ENCODE assay signal across 8 cellular contexts in genomic region chr17:7884581-7885356, GRCh38. TPM values are rescaled to one million over a fixed set of nuclear protein-coding genes. Genes with fewer than 3 reads are reported as not detected.
A peak's percentile ranks its signal among the peaks of the same experiment; 100 is the strongest.
DNase-seq lines count a peak whose midpoint lies in the region; ATAC-seq and TF ChIP-seq lines count a peak whose summit lies in the region.

No MANE protein-coding gene starts in this region.

- peak overlapping the region; percentile 75 for H3K27ac Mint-ChIP-seq in CD8-positive, alpha-beta T cell
- no peak overlapping the region for H3K27ac Mint-ChIP-seq in IgD-negative memory B cell
- H3K27ac Mint-ChIP-seq in activated T-cell treated with anti-CD3 and anti-CD28 coated beads, Interleukin-2, amount 50 U/mL, for 24 hours: peak overlapping the region; percentile 75

- 2 to 3% methylated on average over 90 to 94 of the region's 99 CpGs for WGBS in sigmoid colon, 2 donors

- CTCF ChIA-PET in CD8-positive, alpha-beta T cell (lab: Charles Lee): interaction anchor here (0.7 to 1.8 kb wide), 3 partner anchors 20 to 105 kb away, joined by 3 to 6 read pairs (median 3); no protein-coding TSS in a partner anchor

- H3K4me1 Mint-ChIP-seq in CD8-positive, alpha-beta T cell (ENCODE audit: low read depth): peaks cover 9% of the 10 kb centered on the region
- peaks cover 0 to 2% (median 0%) of the 10 kb centered on the region in 3 donors for H3K4me1 Mint-ChIP-seq in IgD-negative memory B cell
- H3K4me1 Mint-ChIP-seq in activated T-cell treated with anti-CD3 and anti-CD28 coated beads, Interleukin-2, amount 50 U/mL, for 24 hours (ENCODE audit: low read depth): peaks cover 3% of the 10 kb centered on the region

- TF ChIP-seq CTCF in CD8-positive, alpha-beta T cell (IDR thresholded peaks at IDR 0.05): no peak
- no peak for TF ChIP-seq CTCF in fibroblast of the aortic adventitia (IDR thresholded peaks at IDR 0.05; ENCODE audit: insufficient read depth, low read length)
- no peak for TF ChIP-seq CTCF in sigmoid colon (IDR thresholded peaks at IDR 0.05)

- H3K27ac ChIP-seq in CD8-positive, alpha-beta T cell (ENCODE audit: low read depth, low read length): no peak overlapping the region
- peak overlapping the region; percentile 93 to 98 (median 95) for H3K27ac ChIP-seq in sigmoid colon

- POLR2A ChIA-PET in CD8-positive, alpha-beta T cell (lab: Charles Lee): interaction anchor here (1.5 kb wide), 1 partner anchor 31 kb away, joined by 6 read pairs; the partner anchor contains the start of gene RNF227

- DNase-seq in CD8-positive, alpha-beta T cell: peak in 6 of 7 experiments; percentile 26 to 71 (median 40)
- DNase-seq in activated T-cell treated with anti-CD3 and anti-CD28 coated beads, Interleukin-2, amount 50 U/mL, for 24 hours: peak; percentile 69
- DNase-seq in fibroblast of the aortic adventitia (ENCODE audit: low read depth) (no peak), sigmoid colon (no peak), NCI-H1092 (lab: John Stamatoyannopoulos, UW) (no peak), NCI-H526 (lab: John Stamatoyannopoulos, UW) (no peak)

- no peaks in the 10 kb centered on the region for H3K27me3 ChIP-seq in CD8-positive, alpha-beta T cell (ENCODE audit: insufficient read depth, low read length)
- H3K27me3 ChIP-seq in sigmoid colon: no peaks in the 10 kb centered on the region

- H3K27me3 Mint-ChIP-seq in CD8-positive, alpha-beta T cell (ENCODE audit: low read depth): no peaks in the 10 kb centered on the region
- no peaks in the 10 kb centered on the region for H3K27me3 Mint-ChIP-seq in IgD-negative memory B cell
- H3K27me3 Mint-ChIP-seq in activated T-cell treated with anti-CD3 and anti-CD28 coated beads, Interleukin-2, amount 50 U/mL, for 24 hours: no peaks in the 10 kb centered on the region

- intact Hi-C loops in CD8-positive, alpha-beta T cell (cut with DNase I, micrococcal nuclease): loop anchor here in 1 of 2 experiments (5.0 kb wide), 1 partner anchor 48 kb away; the partner anchor contains the start of genes CNTROB and TRAPPC1
- intact Hi-C loops in sigmoid colon (cut with DNase I): no loop called here

- H3K4me3 ChIP-seq in CD8-positive, alpha-beta T cell (ENCODE audit: low read depth, low read length): no peak overlapping the region
- H3K4me3 ChIP-seq in fibroblast of the aortic adventitia (ENCODE audit: low read depth, low read length): peak overlapping the region; percentile 82
- peak overlapping the region; percentile 68 to 94 (median 89) for H3K4me3 ChIP-seq in sigmoid colon

- no peaks in the 10 kb centered on the region for H3K9me3 ChIP-seq in CD8-positive, alpha-beta T cell (ENCODE audit: low read length)
- no peaks in the 10 kb centered on the region for H3K9me3 ChIP-seq in sigmoid colon

- no peak for TF ChIP-seq EP300 in sigmoid colon (IDR thresholded peaks at IDR 0.05)

- H3K9me3 Mint-ChIP-seq in CD8-positive, alpha-beta T cell: no peaks in the 10 kb centered on the region
- no peaks in the 10 kb centered on the region for H3K9me3 Mint-ChIP-seq in IgD-negative memory B cell
- H3K9me3 Mint-ChIP-seq in activated T-cell treated with anti-CD3 and anti-CD28 coated beads, Interleukin-2, amount 50 U/mL, for 24 hours: no peaks in the 10 kb centered on the region

- no peak for ATAC-seq in CD8-positive, alpha-beta T cell
- no peak for ATAC-seq in HG03457 (IDR thresholded peaks at IDR 0.05; ENCODE audit: unreplicated experiment)

- no peak for TF ChIP-seq POLR2A in sigmoid colon (IDR thresholded peaks at IDR 0.05)

- H3K36me3 Mint-ChIP-seq in CD8-positive, alpha-beta T cell: peaks cover 18% of the 10 kb centered on the region
- H3K36me3 Mint-ChIP-seq in IgD-negative memory B cell: no peaks in the 10 kb centered on the region
- peaks cover 20% of the 10 kb centered on the region for H3K36me3 Mint-ChIP-seq in activated T-cell treated with anti-CD3 and anti-CD28 coated beads, Interleukin-2, amount 50 U/mL, for 24 hours (ENCODE audit: low read depth)

- H3K4me3 Mint-ChIP-seq in CD8-positive, alpha-beta T cell: peak overlapping the region; percentile 70
- H3K4me3 Mint-ChIP-seq in IgD-negative memory B cell: peak overlapping the region in 3 of 4 donors; percentile 61 to 82 (median 67)
- H3K4me3 Mint-ChIP-seq in activated T-cell treated with anti-CD3 and anti-CD28 coated beads, Interleukin-2, amount 50 U/mL, for 24 hours: peak overlapping the region; percentile 67

- peaks cover 6% of the 10 kb centered on the region for H3K36me3 ChIP-seq in CD8-positive, alpha-beta T cell (ENCODE audit: insufficient read depth, low read length)
- H3K36me3 ChIP-seq in sigmoid colon: peaks cover 0 to 11% (median 0%) of the 10 kb centered on the region in 4 donors

- peaks cover 58% of the 10 kb centered on the region for H3K4me1 ChIP-seq in CD8-positive, alpha-beta T cell (ENCODE audit: insufficient read depth, low read length)
- H3K4me1 ChIP-seq in sigmoid colon: peaks cover 0 to 71% (median 68%) of the 10 kb centered on the region in 4 donors

RNA-seq across cellular contexts. Expression of gene CHD3, which starts 3.8 kb away (rescaled TPM):
- total RNA-seq in CD8-positive, alpha-beta T cell: 100 to 1,000 TPM; 243 to 245 TPM
- 2.4 TPM for polyA plus RNA-seq in IgD-negative memory B cell
- 81.5 and 143 TPM in 2 replicates for total RNA-seq in fibroblast of the aortic adventitia (ENCODE audit: low replicate concordance)
- 100 to 1,000 TPM in 3 of 4 donors, 10 to 100 TPM in 1; 97.2 to 147 (median 117) TPM for total RNA-seq in sigmoid colon
- polyA plus RNA-seq in sigmoid colon: 10 to 100 TPM; 33.8 to 88.9 (median 47.4) TPM

RNA-seq across cellular contexts. Expression of gene CYB5D1, which starts 27.0 kb away (rescaled TPM):
- total RNA-seq in CD8-positive, alpha-beta T cell: 10 to 100 TPM; 10.4 to 12.4 TPM
- polyA plus RNA-seq in IgD-negative memory B cell (8.0 TPM), sigmoid colon (1 to 10 TPM; 4.2 to 8.6 (median 4.6) TPM)
- total RNA-seq in fibroblast of the aortic adventitia (ENCODE audit: low replicate concordance) (6.8 and 11.2 TPM in 2 replicates), sigmoid colon (10 to 100 TPM in 2 of 4 donors, 1 to 10 TPM in 2; 7.1 to 14.4 (median 10.7) TPM)

RNA-seq across cellular contexts. Expression of gene NAA38, which starts 27.4 kb away (rescaled TPM):
- total RNA-seq in CD8-positive, alpha-beta T cell: 10 to 100 TPM; 14.3 to 16.5 TPM
- polyA plus RNA-seq in IgD-negative memory B cell (170 TPM), sigmoid colon (100 to 1,000 TPM in 2 of 3 donors, 10 to 100 TPM in 1; 99.4 to 148 (median 138) TPM)
- total RNA-seq in fibroblast of the aortic adventitia (ENCODE audit: low replicate concordance) (39.1 and 41.1 TPM in 2 replicates), sigmoid colon (100 to 1,000 TPM in 3 of 4 donors, 10 to 100 TPM in 1; 92.4 to 206 (median 106) TPM)

RNA-seq across cellular contexts. Expression of gene TMEM88, which starts 29.9 kb away (rescaled TPM):
- total RNA-seq in CD8-positive, alpha-beta T cell: 10 to 100 TPM; 33.3 to 33.7 TPM
- polyA plus RNA-seq in IgD-negative memory B cell (not detected), sigmoid colon (10 to 100 TPM in 1 of 3 donors, 1 to 10 TPM in 2; 2.4 to 11.4 (median 9.0) TPM)
- total RNA-seq in fibroblast of the aortic adventitia (ENCODE audit: low replicate concordance) (0.18 TPM in 1 of 2 replicates, not detected in the other), sigmoid colon (10 to 100 TPM in 3 of 4 donors, 1 to 10 TPM in 1; 6.8 to 19.9 (median 10.5) TPM)

RNA-seq across cellular contexts. Expression of gene RNF227, which starts 31.3 kb away (rescaled TPM):
- 1 to 10 TPM; 2.8 to 3.3 TPM for total RNA-seq in CD8-positive, alpha-beta T cell
- polyA plus RNA-seq in IgD-negative memory B cell (3.1 TPM), sigmoid colon (1 to 10 TPM in 2 of 3 donors, under 1 TPM in 1; 0.69 to 3.6 (median 1.8) TPM)
- total RNA-seq in fibroblast of the aortic adventitia (ENCODE audit: low replicate concordance) (2.8 and 27.4 TPM in 2 replicates), sigmoid colon (1 to 10 TPM; 3.2 to 4.5 (median 4.2) TPM)

Comparison
In these comparisons a context has a peak if more than half of its experiments do, and no peak if none do; other contexts are left out.
1. DNase-seq: peak in CD8-positive, alpha-beta T cell (6 of 7) and activated T-cell treated with anti-CD3 and anti-CD28 coated beads, Interleukin-2, amount 50 U/mL, for 24 hours (single experiment); none in fibroblast of the aortic adventitia (single experiment), sigmoid colon (single experiment), NCI-H1092 (single experiment) and NCI-H526 (0 of 2).
2. H3K27ac Mint-ChIP-seq: peak in CD8-positive, alpha-beta T cell (single experiment) and activated T-cell treated with anti-CD3 and anti-CD28 coated beads, Interleukin-2, amount 50 U/mL, for 24 hours (single experiment); none in IgD-negative memory B cell (0 of 3).
3. Peak in every context shown above with its lines, with median percentiles within 50 percentile points of each other: H3K4me3 Mint-ChIP-seq.